Comparison of ENCODE assay signal across 22 cellular contexts in genomic region chr10:12825255-12825654, GRCh38.
DNase-seq lines count a peak whose midpoint lies in the region; TF ChIP-seq lines count a peak whose summit lies in the region.
"Had no signal": no experiment of that assay in that cellular context is flagged by ENCODE, and none has a peak within 500 bp of the region (broad histone marks: within the 10 kb centered on the region; RNA-seq: fewer than 3 reads in every experiment).

No MANE protein-coding gene starts in this region.

- H3K9me3 ChIP-seq in mesenchymal stem cell (ENCODE audit: control insufficient read depth, low read length) = no peaks in the 10 kb centered on the region

- no peak overlapping the region for H3K27ac Mint-ChIP-seq in nephron progenitor cell
- H3K27ac Mint-ChIP-seq: B cell had no signal

- no peak overlapping the region for H3K9ac ChIP-seq in mesenchymal stem cell (ENCODE audit: low read length)
- H3K9ac ChIP-seq: KMS-11 had no signal

- H4K91ac ChIP-seq in mesenchymal stem cell (ENCODE audit: low read length) = peak overlapping the region; percentile 88

- H3K18ac ChIP-seq in mesenchymal stem cell (ENCODE audit: low read depth in 1 of 2, low read length in 2 of 2) = peak overlapping the region; percentile 64 to 77

- H3K27me3 ChIP-seq in mesenchymal stem cell (ENCODE audit: control insufficient read depth in 1 of 2, insufficient read depth in 1 of 2, low read length in 2 of 2) = no peaks in the 10 kb centered on the region

- peaks cover 10 to 44% of the 10 kb centered on the region in 2 experiments for H3K36me3 ChIP-seq in mesenchymal stem cell (ENCODE audit: control insufficient read depth in 1 of 2, insufficient read depth in 2 of 2, low read depth in 1 of 2, low read length in 2 of 2)

- no peak overlapping the region for H3K23ac ChIP-seq in mesenchymal stem cell (ENCODE audit: low read length in 2 of 2)

- WGBS in mesenchymal stem cell = 3% methylated on average over 5 of the region's 5 CpGs

- no peaks in the 10 kb centered on the region for H3K9me3 Mint-ChIP-seq in nephron progenitor cell
- H3K9me3 Mint-ChIP-seq: CD4-positive, CD25-positive, alpha-beta regulatory T cell had no signal

- peaks cover 10% of the 10 kb centered on the region for H3K36me3 Mint-ChIP-seq in nephron progenitor cell (ENCODE audit: low read depth)

- no peak overlapping the region for H3K4ac ChIP-seq in mesenchymal stem cell (ENCODE audit: low read depth in 1 of 2, low read length in 2 of 2)

- H3K4me3 ChIP-seq in choroid plexus epithelial cell (ENCODE audit: low read depth, low read length) = no peak overlapping the region
- H3K4me3 ChIP-seq in mesenchymal stem cell (ENCODE audit: insufficient read depth in 1 of 2, low read depth in 1 of 2, low read length in 2 of 2) = no peak overlapping the region
- H3K4me3 ChIP-seq: GM12878, PC-9 had no signal

- H3K14ac ChIP-seq in mesenchymal stem cell (ENCODE audit: low read length in 2 of 2) = no peak overlapping the region

- H2BK15ac ChIP-seq in mesenchymal stem cell (ENCODE audit: low read depth, poor library complexity, severe bottlenecking) = no peak overlapping the region

- H2BK12ac ChIP-seq in mesenchymal stem cell (ENCODE audit: low read length in 2 of 2) = no peak overlapping the region

- H3K27me3 Mint-ChIP-seq in nephron progenitor cell (ENCODE audit: low read depth, poor library complexity) = peaks cover 8% of the 10 kb centered on the region
- H3K27me3 Mint-ChIP-seq: B cell; CD4-positive, CD25-positive, alpha-beta regulatory T cell had no signal

- peaks cover 59% of the 10 kb centered on the region for H3K4me1 Mint-ChIP-seq in nephron progenitor cell
- H3K4me1 Mint-ChIP-seq: B cell had no signal

- H2BK120ac ChIP-seq in mesenchymal stem cell (ENCODE audit: low read depth, low read length) = no peak overlapping the region

- no peak overlapping the region for H3K27ac ChIP-seq in mesenchymal stem cell (ENCODE audit: low read length, poor library complexity, severe bottlenecking)
- H3K27ac ChIP-seq: KMS-11, PC-9, RWPE1 had no signal

- H2AFZ ChIP-seq in mesenchymal stem cell (ENCODE audit: low read depth, low read length) = no peak overlapping the region
- H2AFZ ChIP-seq: PC-9 had no signal

- no peak overlapping the region for H3K4me2 ChIP-seq in mesenchymal stem cell (ENCODE audit: low read length, poor library complexity, severe bottlenecking)
- H3K4me2 ChIP-seq: KMS-11, PC-9 had no signal

- H3K79me1 ChIP-seq in mesenchymal stem cell (replicated peaks; ENCODE audit: low read length, poor library complexity, severe bottlenecking) = peaks cover 8% of the 10 kb centered on the region

- H4K8ac ChIP-seq in mesenchymal stem cell (ENCODE audit: low read length) = peak overlapping the region; percentile 76

- peak; percentile 1 for DNase-seq in HCEC 1CT
- peak; percentile 63 for DNase-seq in choroid plexus epithelial cell (ENCODE audit: low read depth)
- peak; percentile 76 for DNase-seq in mesenchymal stem cell
- DNase-seq in GM19240 (ENCODE audit: insufficient read length, low spot score) = no peak
- DNase-seq in nephron progenitor cell = no peak
- DNase-seq in CD1c-positive myeloid dendritic cell (ENCODE audit: extremely low spot score) = no peak
- DNase-seq in NCI-H187 (lab: John Stamatoyannopoulos, UW) = no peak
- DNase-seq: CD4-positive, CD25-positive, alpha-beta regulatory T cell; COR-L47; DMS 273 treated with DMSO at 0.1 percent for 48 hours; DND-41; GF-D8; MV-4-11; NCI-H187 treated with DMSO at 0.1 percent for 48 hours; NCI-H345; NCI-H524 treated with DMSO at 0.1 percent for 48 hours; PC-9; SIG-M5 had no signal

- H3K4me1 ChIP-seq in mesenchymal stem cell (ENCODE audit: control insufficient read depth, insufficient read depth, low read depth, low read length) = peaks cover 14% of the 10 kb centered on the region

- H2AK5ac ChIP-seq in mesenchymal stem cell (ENCODE audit: low read length, severe bottlenecking) = no peak overlapping the region

- H2BK5ac ChIP-seq in mesenchymal stem cell (ENCODE audit: low read depth, low read length, poor library complexity, severe bottlenecking) = no peak overlapping the region

- TF ChIP-seq CTCF in choroid plexus epithelial cell (conservative IDR thresholded peaks at IDR 0.05; ENCODE audit: low read depth, low read length) (no peak), nephron progenitor cell (IDR thresholded peaks at IDR 0.05) (no peak)

- no peak overlapping the region for H3K4me3 Mint-ChIP-seq in nephron progenitor cell
- H3K4me3 Mint-ChIP-seq: B cell; CD4-positive, CD25-positive, alpha-beta regulatory T cell had no signal

Comparison
In these comparisons a context has a peak if more than half of its experiments do, and no peak if none do; other contexts are left out.
1. DNase-seq: peak in HCEC 1CT (single experiment), choroid plexus epithelial cell (single experiment) and mesenchymal stem cell (single experiment); none in GM19240 (single experiment), nephron progenitor cell (single experiment), CD1c-positive myeloid dendritic cell (single experiment) and NCI-H187 (0 of 2).